In genomic region chr19:52296773-52297600, GRCh38 we compare ENCODE assay signal across 8 cellular contexts. TPM values are rescaled to one million over a fixed set of nuclear protein-coding genes. Genes with fewer than 3 reads are reported as not detected.
DNase-seq lines count a peak whose midpoint lies in the region; ATAC-seq and TF ChIP-seq lines count a peak whose summit lies in the region.

Gene ZNF480, plus strand, starts transcription at chr19:52297169. Its CDS starts 3,244 bp downstream, at chr19:52300413.

- no peak for TF ChIP-seq POLR2A in spleen (IDR thresholded peaks at IDR 0.05)

- H3K36me3 ChIP-seq in spleen = peaks cover 5 to 39% (median 27%) of the 10 kb centered on the region in 6 donors

- ATAC-seq in HG03097 (IDR thresholded peaks at IDR 0.05; ENCODE audit: low FRiP score, unreplicated experiment) = peak; percentile 48
- peak; percentile 80 to 89 for ATAC-seq in activated CD4-positive, CD25-positive, alpha-beta regulatory T cell treated with anti-CD3 and anti-CD28 coated beads, Interleukin-2, amount 50 U/mL, for 24 hours
- no peak for ATAC-seq in GM18858 (IDR thresholded peaks at IDR 0.05; ENCODE audit: unreplicated experiment)

- no peaks in the 10 kb centered on the region for H3K27me3 ChIP-seq in spleen (replicated peaks in 1 of 7)

- peak within 1 kb of the TSS; percentile 89 to 98 (median 94) for H3K27ac ChIP-seq in spleen

- peak in 6 of 11 experiments; percentile 16 to 30 (median 28) for TF ChIP-seq CTCF in spleen (IDR thresholded peaks at IDR 0.05 in 8 of 11, conservative IDR thresholded peaks at IDR 0.05 in 3 of 11)

- H3K4me1 ChIP-seq in spleen = peaks cover 10 to 30% (median 16%) of the 10 kb centered on the region in 6 donors

- intact Hi-C loops in spleen (cut with DNase I; ENCODE audit: low total_unique reads) = no loop called here

- 0 to 1% (median 1%) methylated on average over 43 to 57 of the region's 75 CpGs for WGBS in spleen, 5 donors

- H3K9me3 ChIP-seq in spleen = peaks cover 0 to 71% (median 53%) of the 10 kb centered on the region in 8 donors

- DNase-seq in GM04504 (ENCODE audit: low read depth) (peak; percentile 52), NCI-H226 (peak; percentile 70), islet precursor cell (peak; percentile 77), spleen (peak; percentile 95)
- peak; percentile 82 for DNase-seq in central memory CD4-positive, alpha-beta T cell

- H3K4me3 ChIP-seq in spleen = peak within 1 kb of the TSS; percentile 58 to 91 (median 72)

RNA-seq across cellular contexts. Expression of gene ZNF480, which starts in this region (rescaled TPM):
- 10 to 100 TPM in 5 of 7 donors, 1 to 10 TPM in 2; 9.1 to 17.2 (median 13.4) TPM for total RNA-seq in spleen
- 10 to 100 TPM in 1 of 3 donors, 1 to 10 TPM in 2; 5.4 to 10.6 (median 9.2) TPM for polyA plus RNA-seq in spleen
